Comparison of ENCODE assay signal across 13 cellular contexts in genomic region chr22:20215742-20216141, GRCh38. TPM values are rescaled to one million over a fixed set of nuclear protein-coding genes. Genes with fewer than 3 reads are reported as not detected.
DNase-seq lines count a peak whose midpoint lies in the region; ATAC-seq and TF ChIP-seq lines count a peak whose summit lies in the region.
"Had no signal": no experiment of that assay in that cellular context is flagged by ENCODE, and none has a peak within 500 bp of the region (broad histone marks: within the 10 kb centered on the region; RNA-seq: fewer than 3 reads in every experiment).

No MANE protein-coding gene starts in this region.

- H3K4me2 ChIP-seq in mesendoderm (ENCODE audit: low read length): no peak overlapping the region

- H3K4ac ChIP-seq in mesendoderm (ENCODE audit: low read depth, low read length): no peak overlapping the region

- no peak overlapping the region for H2BK15ac ChIP-seq in mesendoderm (replicated peaks; ENCODE audit: low read depth)

- TF ChIP-seq CTCF in AG10803 (conservative IDR thresholded peaks at IDR 0.05; ENCODE audit: low read length) (0 out of 2 replicates have a peak, but pooled peaks have one; percentile 0), GM10266 (IDR thresholded peaks at IDR 0.05; ENCODE audit: control insufficient read depth, insufficient read depth, low read depth, missing control alignments) (peak; percentile 17), HFF-Myc (IDR thresholded peaks at IDR 0.05; ENCODE audit: low read depth, low read length, missing control alignments) (peak; percentile 4), lower lobe of right lung (IDR thresholded peaks at IDR 0.05) (no peak)

- H3K79me1 ChIP-seq in mesendoderm (ENCODE audit: low read length): no peaks in the 10 kb centered on the region

- no peak for DNase-seq in AG10803 (ENCODE audit: low read depth)
- DNase-seq in GM10266 (ENCODE audit: extremely low spot score): no peak
- DNase-seq in HFF-Myc (ENCODE audit: extremely low read depth, low read depth): no peak
- no peak for DNase-seq in stimulated activated CD4-positive, alpha-beta T cell treated with anti-CD3 and anti-CD28 coated beads, Interleukin-1b, Interleukin-23, amount 100 ng/mL, for 48 hours
- no peak for DNase-seq in lower lobe of right lung
- DNase-seq in mesendoderm: no peak
- no peak for DNase-seq in DMS53 treated with DMSO at 0.1 percent for 48 hours (lab: John Stamatoyannopoulos, UW; ENCODE audit: unreplicated experiment)
- DNase-seq: CD4-positive, alpha-beta memory T cell; NCI-H1417; NCI-H2029; NCI-H2171 treated with DMSO at 0.1 percent for 48 hours; NCI-H510A had no signal

- no peak overlapping the region for H2BK120ac ChIP-seq in mesendoderm (ENCODE audit: low read depth, low read length)

- no peak overlapping the region for H2BK5ac ChIP-seq in mesendoderm (ENCODE audit: low read length)

- H3K9me3 ChIP-seq in lower lobe of right lung: peaks cover 4% of the 10 kb centered on the region

- H4K8ac ChIP-seq in mesendoderm (ENCODE audit: low read depth, low read length): no peak overlapping the region

- H3K4me3 ChIP-seq in AG10803 (ENCODE audit: low read length) (no peak overlapping the region), HFF-Myc (replicated peaks; ENCODE audit: low read depth, low read length) (no peak overlapping the region), lower lobe of right lung (no peak overlapping the region), mesendoderm (ENCODE audit: low read length) (no peak overlapping the region)

- intact Hi-C loops in lower lobe of right lung (cut with DNase I): no loop called here

- no peaks in the 10 kb centered on the region for H3K27me3 ChIP-seq in lower lobe of right lung (ENCODE audit: low read depth)
- H3K27me3 ChIP-seq in mesendoderm (ENCODE audit: insufficient read depth, low read length, poor library complexity): no peaks in the 10 kb centered on the region

- no peak overlapping the region for H2AK5ac ChIP-seq in mesendoderm (ENCODE audit: low read length)

- H3K36me3 ChIP-seq in lower lobe of right lung: no peaks in the 10 kb centered on the region
- H3K36me3 ChIP-seq in mesendoderm (ENCODE audit: control insufficient read depth, insufficient read depth, low read length): no peaks in the 10 kb centered on the region

- no peaks in the 10 kb centered on the region for H3K79me2 ChIP-seq in mesendoderm (ENCODE audit: control insufficient read depth, insufficient read depth, low read length)

- no peak overlapping the region for H3K18ac ChIP-seq in mesendoderm (ENCODE audit: low read length)

- no peak for ATAC-seq in lower lobe of right lung

- H3K9ac ChIP-seq in mesendoderm (ENCODE audit: low read length): no peak overlapping the region

- H3K27ac ChIP-seq in angular gyrus (ENCODE audit: low read depth, low read length) (peak overlapping the region; percentile 81), lower lobe of right lung (no peak overlapping the region), mesendoderm (ENCODE audit: low read depth, low read length) (no peak overlapping the region)

- WGBS in mesendoderm (ENCODE audit: extremely low coverage, insufficient coverage, low lambda C conversion rate): no CpG with 5 or more reads among the region's 4 CpGs

- H3K56ac ChIP-seq in mesendoderm (ENCODE audit: low read length): no peak overlapping the region

- H3K4me1 ChIP-seq in lower lobe of right lung (peaks cover 11% of the 10 kb centered on the region), mesendoderm (ENCODE audit: control insufficient read depth, low read depth, low read length) (peaks cover 2% of the 10 kb centered on the region)

- H3K23ac ChIP-seq in mesendoderm (ENCODE audit: low read length): no peak overlapping the region

- no peak overlapping the region for H4K5ac ChIP-seq in mesendoderm (ENCODE audit: low read length)

RNA-seq across cellular contexts. Expression of gene RTN4R, which starts 52.4 kb away (rescaled TPM):
- total RNA-seq in lower lobe of right lung: 9.6 TPM
- polyA plus RNA-seq in mesendoderm (2013, experiment 1 of 2): 17.3 TPM
- polyA plus RNA-seq in mesendoderm (2013, experiment 2 of 2): 17.0 TPM
